20 cellular contexts compared by ENCODE assay signal in the genomic region with DNA sequence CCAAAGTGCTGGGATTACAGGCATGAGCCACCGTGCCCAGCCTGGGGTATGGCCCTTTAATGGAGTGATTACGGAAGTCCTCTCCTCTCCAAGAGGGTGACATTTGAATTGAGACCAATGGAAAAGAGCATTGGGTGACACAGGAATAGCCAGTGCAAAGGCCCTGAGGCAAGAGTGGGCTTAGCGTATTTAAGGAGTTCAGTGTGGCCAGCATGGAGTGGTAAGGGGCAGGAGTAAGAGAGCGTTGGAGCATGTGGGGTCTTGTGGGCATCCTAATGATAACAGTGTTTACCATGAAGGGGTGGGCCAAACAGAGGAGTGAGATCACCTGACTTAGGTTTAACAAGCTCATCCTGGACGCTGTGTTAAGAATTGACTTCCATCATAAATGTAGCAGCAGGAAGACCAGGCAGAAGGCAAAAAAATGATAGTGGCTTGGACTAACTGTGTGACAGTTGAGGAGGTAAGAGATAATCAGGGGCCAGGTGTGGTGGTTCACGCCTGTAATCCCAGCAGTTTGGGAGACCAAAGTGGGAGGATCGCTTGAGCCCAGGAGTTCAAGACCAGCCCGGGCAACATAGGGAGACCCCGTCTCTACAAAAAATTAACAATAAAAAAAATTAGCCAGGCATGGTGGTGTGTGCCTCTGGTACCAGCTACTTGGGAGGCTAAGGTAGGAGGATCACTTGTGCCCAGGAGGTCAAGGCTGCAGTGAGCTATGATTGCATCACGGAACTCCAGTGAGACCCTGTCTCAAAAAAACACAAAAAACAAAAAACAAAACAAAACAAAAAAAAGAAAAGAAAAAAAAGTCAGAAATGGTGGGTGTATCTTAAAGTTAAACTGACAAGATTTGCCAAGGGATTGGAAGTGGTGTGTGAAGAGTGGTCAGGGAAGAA. TPM values are rescaled to one million over a fixed set of nuclear protein-coding genes. Genes with fewer than 3 reads are reported as not detected.
DNase-seq lines count a peak whose midpoint lies in the region; FAIRE-seq and TF ChIP-seq lines count a peak whose summit lies in the region.
"Had no signal": no experiment of that assay in that cellular context is flagged by ENCODE, and none has a peak within 500 bp of the region (broad histone marks: within the 10 kb centered on the region; RNA-seq: fewer than 3 reads in every experiment).

No MANE protein-coding gene starts in this region.

- peak overlapping the region; percentile 11 for H3K27ac Mint-ChIP-seq in Calu3 (ENCODE audit: unreplicated experiment)
- H3K27ac Mint-ChIP-seq in astrocyte (ENCODE audit: unreplicated experiment), result no peak overlapping the region

- TF ChIP-seq POLR2A in thyroid gland (IDR thresholded peaks at IDR 0.05), result no peak
- no peak for TF ChIP-seq POLR2A in erythroblast (IDR thresholded peaks at IDR 0.05; ENCODE audit: low read length)

- intact Hi-C loops in Calu3 (cut with micrococcal nuclease; ENCODE audit: unreplicated experiment), result no loop called here
- intact Hi-C loops in thyroid gland (cut with DNase I), result no loop called here

- no peak overlapping the region for H2AFZ ChIP-seq in astrocyte (ENCODE audit: low read depth, low read length)
- H2AFZ ChIP-seq: GM23248 had no signal

- TF ChIP-seq CTCF in Calu3 (IDR thresholded peaks at IDR 0.05; ENCODE audit: unreplicated experiment) (no peak), HEK293 (tag by site-specific recombination; IDR thresholded peaks at IDR 0.05) (no peak), astrocyte (IDR thresholded peaks at IDR 0.05; ENCODE audit: insufficient read depth, low read depth, low read length) (no peak), thyroid gland (IDR thresholded peaks at IDR 0.05) (no peak)

- H3K36me3 ChIP-seq in HEK293 (ENCODE audit: control insufficient read depth in 2 of 2, insufficient read depth in 1 of 2, low read length in 2 of 2) (no peaks in the 10 kb centered on the region), astrocyte (ENCODE audit: insufficient read depth, low read length) (no peaks in the 10 kb centered on the region), thyroid gland (no peaks in the 10 kb centered on the region)
- H3K36me3 ChIP-seq: BE2C, HAP-1 had no signal

- H3K27ac ChIP-seq in HEK293 (ENCODE audit: extremely low read depth, low read depth, low read length) (no peak overlapping the region), astrocyte (ENCODE audit: low read depth, low read length) (no peak overlapping the region), thyroid gland (peak overlapping the region; percentile 69 to 88 (median 70))
- H3K27ac ChIP-seq: GM23248 had no signal

- H3K27me3 ChIP-seq in astrocyte (ENCODE audit: insufficient read depth, low read length) (no peaks in the 10 kb centered on the region), thyroid gland (no peaks in the 10 kb centered on the region)
- H3K27me3 ChIP-seq: BE2C had no signal

- H3K9me3 ChIP-seq in HEK293 (ENCODE audit: control insufficient read depth, insufficient read depth, low read depth, low read length) (no peaks in the 10 kb centered on the region), astrocyte (ENCODE audit: insufficient read depth, low read depth, low read length) (no peaks in the 10 kb centered on the region), thyroid gland (no peaks in the 10 kb centered on the region)
- H3K9me3 ChIP-seq: BE2C, HAP-1 had no signal

- H4K20me1 ChIP-seq in astrocyte (ENCODE audit: insufficient read depth, low read length), result no peaks in the 10 kb centered on the region

- H3K9me3 Mint-ChIP-seq in Calu3 (ENCODE audit: low read depth, unreplicated experiment), result no peaks in the 10 kb centered on the region
- no peaks in the 10 kb centered on the region for H3K9me3 Mint-ChIP-seq in astrocyte (ENCODE audit: unreplicated experiment)
- H3K9me3 Mint-ChIP-seq: CD4-positive, CD25-positive, alpha-beta regulatory T cell; CD8-positive, alpha-beta memory T cell had no signal

- H3K9ac ChIP-seq in astrocyte (ENCODE audit: low read length), result no peak overlapping the region
- H3K9ac ChIP-seq: GM23248 had no signal

- no peak overlapping the region for H3K4me2 ChIP-seq in astrocyte (ENCODE audit: low read length)

- H3K4me1 ChIP-seq in HEK293 (ENCODE audit: control insufficient read depth, insufficient read depth, low read length) (no peaks in the 10 kb centered on the region), astrocyte (ENCODE audit: insufficient read depth, low read length) (peaks cover 5% of the 10 kb centered on the region), thyroid gland (peaks cover 75 to 87% of the 10 kb centered on the region in 2 donors)
- H3K4me1 ChIP-seq: BE2C had no signal

- CTCF ChIA-PET in Calu3 (lab: Charles Lee), result no interaction called here
- CTCF ChIA-PET in HEK293 (lab: Yijun Ruan, JAX), result interaction anchor here (0.6 to 2.1 kb wide), 7 partner anchors 14 to 635 kb away, joined by 3 to 6 read pairs (median 3); no protein-coding TSS in a partner anchor

- H3K4me3 Mint-ChIP-seq in Calu3 (ENCODE audit: low read depth, unreplicated experiment), result no peak overlapping the region
- H3K4me3 Mint-ChIP-seq in astrocyte (ENCODE audit: unreplicated experiment), result peak overlapping the region; percentile 3
- H3K4me3 Mint-ChIP-seq: CD4-positive, CD25-positive, alpha-beta regulatory T cell; CD8-positive, alpha-beta memory T cell had no signal

- no peak for DNase-seq in Calu3
- DNase-seq in astrocyte (ENCODE audit: low read depth), result no peak
- no peak for DNase-seq in thyroid gland
- no peak for DNase-seq in anterior cingulate cortex (lab: John Stamatoyannopoulos, UW)
- no peak for DNase-seq in erythroblast (lab: John Stamatoyannopoulos, UW)
- DNase-seq: BE2C; C1 segment of cervical spinal cord; CD4-positive, CD25-positive, alpha-beta regulatory T cell; CD8-positive, alpha-beta memory T cell; COR-L47; GM23248 had no signal

- no TSS peak for BruUV-seq in Calu3 (replicated peaks; lab: Mats Ljungman, UMichigan)

- WGBS in thyroid gland, 2 donors, result 79 to 81% methylated on average over 9 to 10 of the region's 10 CpGs

- FAIRE-seq in astrocyte (lab: Jason Lieb, UNC), result no peak
- FAIRE-seq: A204.1, D721Med, G401.6, GM12891, GM18507, HTR-8/SVneo had no signal

- H3K4me1 Mint-ChIP-seq in Calu3 (ENCODE audit: low read depth, unreplicated experiment) (peaks cover 30% of the 10 kb centered on the region), astrocyte (ENCODE audit: low read depth, unreplicated experiment) (peaks cover 3% of the 10 kb centered on the region)
- H3K4me1 Mint-ChIP-seq: CD8-positive, alpha-beta memory T cell had no signal

- POLR2A ChIA-PET in HEK293 (lab: Yijun Ruan, JAX), result no interaction called here

- peaks cover 31% of the 10 kb centered on the region for H3K36me3 Mint-ChIP-seq in Calu3 (ENCODE audit: insufficient read depth, unreplicated experiment)
- H3K36me3 Mint-ChIP-seq in astrocyte (ENCODE audit: low read depth, unreplicated experiment), result peaks cover under 1% of the 10 kb centered on the region

- H3K4me3 ChIP-seq in HEK293 (ENCODE audit: low read depth, low read length), result no peak overlapping the region
- no peak overlapping the region for H3K4me3 ChIP-seq in astrocyte (ENCODE audit: insufficient read depth, low read depth, low read length)
- no peak overlapping the region for H3K4me3 ChIP-seq in thyroid gland (replicated peaks in 1 of 3)
- H3K4me3 ChIP-seq: GM23248, HAP-1 had no signal

- H3K79me2 ChIP-seq in astrocyte (ENCODE audit: insufficient read depth, low read length), result no peaks in the 10 kb centered on the region

- no peaks in the 10 kb centered on the region for H3K27me3 Mint-ChIP-seq in Calu3 (ENCODE audit: unreplicated experiment)
- peaks cover 20% of the 10 kb centered on the region for H3K27me3 Mint-ChIP-seq in astrocyte (ENCODE audit: low read depth, unreplicated experiment)
- H3K27me3 Mint-ChIP-seq: CD4-positive, CD25-positive, alpha-beta regulatory T cell; CD8-positive, alpha-beta memory T cell had no signal

TF ChIP-seq in HEK293, 187 proteins besides CTCF, POLR2A, EP300 and RAD21 (continues in another document):
- peak; percentile 94 for TF ChIP-seq ZNF623 (tag by site-specific recombination; IDR thresholded peaks at IDR 0.05)
- TF ChIP-seq, protein P1, sequence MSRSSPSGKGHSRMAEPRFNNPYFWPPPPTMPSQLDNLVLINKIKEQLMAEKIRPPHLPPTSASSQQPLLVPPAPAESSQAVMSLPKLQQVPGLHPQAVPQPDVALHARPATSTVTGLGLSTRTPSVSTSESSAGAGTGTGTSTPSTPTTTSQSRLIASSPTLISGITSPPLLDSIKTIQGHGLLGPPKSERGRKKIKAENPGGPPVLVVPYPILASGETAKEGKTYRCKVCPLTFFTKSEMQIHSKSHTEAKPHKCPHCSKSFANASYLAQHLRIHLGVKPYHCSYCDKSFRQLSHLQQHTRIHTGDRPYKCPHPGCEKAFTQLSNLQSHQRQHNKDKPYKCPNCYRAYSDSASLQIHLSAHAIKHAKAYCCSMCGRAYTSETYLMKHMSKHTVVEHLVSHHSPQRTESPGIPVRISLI (tag by site-specific recombination; IDR thresholded peaks at IDR 0.05), result peak; percentile 69; the same call in 1 of the 2 replicates
- TF ChIP-seq ZNF777 (tag by site-specific recombination; IDR thresholded peaks at IDR 0.05; ENCODE audit: borderline replicate concordance), result no peak

RNA-seq across cellular contexts. Expression of a gene that starts 40.7 kb away (rescaled TPM):
- total RNA-seq in Calu3 (2022) (32.6 and 34.0 TPM in 2 replicates), astrocyte (13.6 and 14.8 TPM in 2 replicates), thyroid gland (100 to 1,000 TPM in 1 of 4 donors, 10 to 100 TPM in 3; 52.0 to 131 (median 72.2) TPM)

RNA-seq across cellular contexts. Expression of a gene that starts 51.4 kb away (rescaled TPM):
- total RNA-seq in Calu3 (2022), result 85.8 and 88.5 TPM in 2 replicates
- total RNA-seq in astrocyte, result 3.3 and 5.3 TPM in 2 replicates
- total RNA-seq in thyroid gland, result 10 to 100 TPM; 14.8 to 34.3 (median 30.6) TPM
- total RNA-seq: CD4-positive, CD25-positive, alpha-beta regulatory T cell; H4 had no signal

Comparison
In these comparisons a context has a peak if more than half of its experiments do, and no peak if none do; other contexts are left out.
1. H3K27ac ChIP-seq: peak in thyroid gland (3 of 3); none in HEK293 (single experiment) and astrocyte (single experiment).